9 cellular contexts compared by ENCODE assay signal in genomic region chr7:102063736-102064135, GRCh38.
DNase-seq lines count a peak whose midpoint lies in the region; TF ChIP-seq lines count a peak whose summit lies in the region.
"Had no signal": no experiment of that assay in that cellular context is flagged by ENCODE, and none has a peak within 500 bp of the region (broad histone marks: within the 10 kb centered on the region; RNA-seq: fewer than 3 reads in every experiment).

No MANE protein-coding gene starts in this region.

- H3K4me3 Mint-ChIP-seq in activated naive CD4-positive, alpha-beta T cell treated with anti-CD3 and anti-CD28 coated beads, Interleukin-2, amount 50 U/mL, for 24 hours: no peak overlapping the region
- no peak overlapping the region for H3K4me3 Mint-ChIP-seq in activated naive CD4-positive, alpha-beta T cell treated with anti-CD3 and anti-CD28 coated beads for 36 hours

- intact Hi-C loops in activated naive CD4-positive, alpha-beta T cell treated with anti-CD3 and anti-CD28 coated beads for 36 hours (cut with micrococcal nuclease): no loop called here

- in situ Hi-C loops in brain microvascular endothelial cell (cut with HindIII; ENCODE audit: low pct_ligation_motif_present, low sequenced_read_pairs): no loop called here
- in situ Hi-C loops in KBM-7 (cut with MboI; ENCODE audit: low pct_unique_long_range_greater_than_20kb, low sequenced_read_pairs): no loop called here

- no peaks in the 10 kb centered on the region for H3K27me3 ChIP-seq in brain microvascular endothelial cell (replicated peaks)

- H3K4me3 ChIP-seq in brain microvascular endothelial cell (ENCODE audit: low read depth, low read length): no peak overlapping the region

- peak overlapping the region; percentile 65 for H3K27ac Mint-ChIP-seq in activated naive CD4-positive, alpha-beta T cell treated with anti-CD3 and anti-CD28 coated beads, Interleukin-2, amount 50 U/mL, for 24 hours
- no peak overlapping the region for H3K27ac Mint-ChIP-seq in activated naive CD4-positive, alpha-beta T cell treated with anti-CD3 and anti-CD28 coated beads for 36 hours

- peaks cover 5% of the 10 kb centered on the region for H3K4me1 Mint-ChIP-seq in activated naive CD4-positive, alpha-beta T cell treated with anti-CD3 and anti-CD28 coated beads, Interleukin-2, amount 50 U/mL, for 24 hours
- H3K4me1 Mint-ChIP-seq in activated naive CD4-positive, alpha-beta T cell treated with anti-CD3 and anti-CD28 coated beads for 36 hours (ENCODE audit: low read depth): peaks cover 3% of the 10 kb centered on the region

- H3K36me3 ChIP-seq in brain microvascular endothelial cell (replicated peaks): no peaks in the 10 kb centered on the region

- H3K36me3 Mint-ChIP-seq in activated naive CD4-positive, alpha-beta T cell treated with anti-CD3 and anti-CD28 coated beads, Interleukin-2, amount 50 U/mL, for 24 hours: peaks cover under 1% of the 10 kb centered on the region
- peaks cover 8% of the 10 kb centered on the region for H3K36me3 Mint-ChIP-seq in activated naive CD4-positive, alpha-beta T cell treated with anti-CD3 and anti-CD28 coated beads for 36 hours (ENCODE audit: low read depth)

- CTCF ChIA-PET in activated naive CD4-positive, alpha-beta T cell treated with anti-CD3 and anti-CD28 coated beads for 36 hours (lab: Charles Lee): interaction anchor here (0.9 kb wide), 1 partner anchor 28 kb away, joined by 3 read pairs; no protein-coding TSS in a partner anchor

- no peaks in the 10 kb centered on the region for H3K27me3 Mint-ChIP-seq in activated naive CD4-positive, alpha-beta T cell treated with anti-CD3 and anti-CD28 coated beads, Interleukin-2, amount 50 U/mL, for 24 hours
- H3K27me3 Mint-ChIP-seq in activated naive CD4-positive, alpha-beta T cell treated with anti-CD3 and anti-CD28 coated beads for 36 hours (ENCODE audit: low read depth): no peaks in the 10 kb centered on the region

- no peak for DNase-seq in activated naive CD4-positive, alpha-beta T cell treated with anti-CD3 and anti-CD28 coated beads for 36 hours
- peak; percentile 23 for DNase-seq in brain microvascular endothelial cell
- DNase-seq in kidney tubule cell (ENCODE audit: low spot score): peak; percentile 97
- DNase-seq in KBM-7: no peak
- no peak for DNase-seq in GM19238 (ENCODE audit: insufficient read length, low spot score)
- DNase-seq in SHP77 treated with DMSO at 0.1 percent for 48 hours (lab: John Stamatoyannopoulos, UW): no peak
- no peak for DNase-seq in stimulated activated CD4-positive, alpha-beta T cell treated with anti-CD3 and anti-CD28 coated beads, Interleukin-15, amount 100 ng/mL, for 24 hours
- DNase-seq: NCI-H345 had no signal

- no peak overlapping the region for H3K27ac ChIP-seq in brain microvascular endothelial cell

- TF ChIP-seq CTCF in brain microvascular endothelial cell (IDR thresholded peaks at IDR 0.05; ENCODE audit: low read depth, low read length, missing control alignments): no peak

- no peaks in the 10 kb centered on the region for H3K9me3 Mint-ChIP-seq in activated naive CD4-positive, alpha-beta T cell treated with anti-CD3 and anti-CD28 coated beads, Interleukin-2, amount 50 U/mL, for 24 hours
- no peaks in the 10 kb centered on the region for H3K9me3 Mint-ChIP-seq in activated naive CD4-positive, alpha-beta T cell treated with anti-CD3 and anti-CD28 coated beads for 36 hours

Comparison
In these comparisons a context has a peak if more than half of its experiments do, and no peak if none do; other contexts are left out.
1. DNase-seq: peak in brain microvascular endothelial cell (single experiment) and kidney tubule cell (single experiment); none in activated naive CD4-positive, alpha-beta T cell treated with anti-CD3 and anti-CD28 coated beads for 36 hours (single experiment), KBM-7 (single experiment), GM19238 (single experiment), SHP77 treated with DMSO at 0.1 percent for 48 hours (single experiment) and stimulated activated CD4-positive, alpha-beta T cell treated with anti-CD3 and anti-CD28 coated beads, Interleukin-15, amount 100 ng/mL, for 24 hours (single experiment).